In the genomic region with DNA sequence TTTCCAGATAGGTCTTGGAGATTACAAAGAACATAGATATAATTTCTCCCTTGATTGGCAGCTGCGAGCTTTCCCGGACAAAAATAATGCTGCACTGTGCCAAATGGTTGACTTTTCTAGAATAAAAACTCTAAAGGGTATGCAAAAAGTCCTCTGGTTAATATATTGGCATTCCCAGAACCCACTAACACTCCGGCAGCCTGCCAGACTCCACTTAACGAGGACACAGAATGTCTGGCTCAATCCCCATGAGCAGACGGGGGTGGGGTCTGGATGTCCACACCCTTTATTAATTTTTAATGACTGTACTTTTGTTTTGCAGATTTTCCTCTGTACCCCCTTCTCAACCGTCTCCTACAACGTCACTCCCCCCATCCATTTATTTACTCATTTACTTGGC, we compare ENCODE assay signal across 12 cellular contexts. TPM values are rescaled to one million over a fixed set of nuclear protein-coding genes. Genes with fewer than 3 reads are reported as not detected.
DNase-seq lines count a peak whose midpoint lies in the region; ATAC-seq and TF ChIP-seq lines count a peak whose summit lies in the region.
"Had no signal": no experiment of that assay in that cellular context is flagged by ENCODE, and none has a peak within 500 bp of the region (broad histone marks: within the 10 kb centered on the region; RNA-seq: fewer than 3 reads in every experiment).

No MANE protein-coding gene starts in this region.

- H3K27me3 Mint-ChIP-seq in activated naive CD4-positive, alpha-beta T cell treated with anti-CD3 and anti-CD28 coated beads, Interleukin-2, amount 10 ng/mL, durations not matched to agents 7 days and 5 days: peaks cover 24% of the 10 kb centered on the region
- peaks cover 17% of the 10 kb centered on the region for H3K27me3 Mint-ChIP-seq in activated T-helper 2 cell treated with anti-CD3 and anti-CD28 coated beads, Interferon-gamma antibody, Interleukin-2, Interleukin-4, amounts not matched to agents 10 μg/mL and 5 μg/mL and 100 μg/mL, durations not matched to agents 14 hours and 24 hours and 36 hours (ENCODE audit: low read depth)

- no peak for TF ChIP-seq CTCF in body of pancreas (IDR thresholded peaks at IDR 0.05)
- no peak for TF ChIP-seq CTCF in lung (IDR thresholded peaks at IDR 0.05; ENCODE audit: control extremely low read depth, extremely low read depth)

- peak overlapping the region in 2 of 4 donors; percentile 71 to 79 for H3K27ac ChIP-seq in body of pancreas
- peak overlapping the region in 1 of 2 donors; percentile 85 for H3K27ac ChIP-seq in lung (ENCODE audit: low read depth in 1 of 2, low read length in 1 of 2)
- H3K27ac ChIP-seq: A549 had no signal

- H3K4me1 ChIP-seq in body of pancreas (peaks cover 66% of the 10 kb centered on the region), lung (ENCODE audit: control insufficient read depth in 2 of 2, insufficient read depth in 2 of 2, low read length in 2 of 2) (peaks cover 20 to 23% of the 10 kb centered on the region in 2 donors)
- H3K4me1 ChIP-seq: HAP-1 had no signal

- no peak overlapping the region for H3K27ac Mint-ChIP-seq in activated naive CD4-positive, alpha-beta T cell treated with anti-CD3 and anti-CD28 coated beads, Interleukin-2, amount 10 ng/mL, durations not matched to agents 7 days and 5 days
- H3K27ac Mint-ChIP-seq in activated T-helper 2 cell treated with anti-CD3 and anti-CD28 coated beads, Interferon-gamma antibody, Interleukin-2, Interleukin-4, amounts not matched to agents 10 μg/mL and 5 μg/mL and 100 μg/mL, durations not matched to agents 14 hours and 24 hours and 36 hours: no peak overlapping the region
- H3K27ac Mint-ChIP-seq: activated CD4-positive, alpha-beta T cell treated with anti-CD3 and anti-CD28 coated beads, Interleukin-2, amount 10 ng/mL, durations not matched to agents 24 days and 14 days; stimulated activated memory B cell treated with anti-CD40 and anti-IgM and Interleukin-4, amounts not matched to agents 10 μg/mL and 1 μg/mL and 100 μg/mL, for 72 hours had no signal

- TF ChIP-seq POLR2A in body of pancreas (IDR thresholded peaks at IDR 0.05): no peak

- H3K36me3 ChIP-seq in body of pancreas (replicated peaks in 1 of 2; ENCODE audit: insufficient read depth in 1 of 2, low read depth in 2 of 2) (no peaks in the 10 kb centered on the region), lung (ENCODE audit: control insufficient read depth in 2 of 2, insufficient read depth in 2 of 2, low read length in 2 of 2) (no peaks in the 10 kb centered on the region)
- H3K36me3 ChIP-seq: HAP-1 had no signal

- WGBS in body of pancreas, 2 donors: 8 to 12% methylated on average over 7 of the region's 7 CpGs
- 23 to 52% methylated on average over 7 of the region's 7 CpGs for WGBS in lung, 2 donors

- no peak overlapping the region for H3K4me3 Mint-ChIP-seq in activated naive CD4-positive, alpha-beta T cell treated with anti-CD3 and anti-CD28 coated beads, Interleukin-2, amount 10 ng/mL, durations not matched to agents 7 days and 5 days
- no peak overlapping the region for H3K4me3 Mint-ChIP-seq in activated T-helper 2 cell treated with anti-CD3 and anti-CD28 coated beads, Interferon-gamma antibody, Interleukin-2, Interleukin-4, amounts not matched to agents 10 μg/mL and 5 μg/mL and 100 μg/mL, durations not matched to agents 14 hours and 24 hours and 36 hours (ENCODE audit: low read depth)
- H3K4me3 Mint-ChIP-seq: activated CD4-positive, alpha-beta T cell treated with anti-CD3 and anti-CD28 coated beads, Interleukin-2, amount 10 ng/mL, durations not matched to agents 24 days and 14 days; stimulated activated memory B cell treated with anti-CD40 and anti-IgM and Interleukin-4, amounts not matched to agents 10 μg/mL and 1 μg/mL and 100 μg/mL, for 72 hours had no signal

- intact Hi-C loops in body of pancreas (cut with DNase I): no loop called here
- intact Hi-C loops in activated T-helper 2 cell treated with anti-CD3 and anti-CD28 coated beads, Interferon-gamma antibody, Interleukin-2, Interleukin-4, amounts not matched to agents 10 μg/mL and 5 μg/mL and 100 μg/mL, durations not matched to agents 14 hours and 24 hours and 36 hours (cut with micrococcal nuclease): no loop called here

- CTCF ChIA-PET in activated naive CD4-positive, alpha-beta T cell treated with anti-CD3 and anti-CD28 coated beads, Interleukin-2, amount 10 ng/mL, durations not matched to agents 7 days and 5 days (lab: Charles Lee): interaction anchor here (1.1 kb wide), 1 partner anchor 16 kb away, joined by 3 read pairs; no protein-coding TSS in a partner anchor

- H3K4me3 ChIP-seq in body of pancreas: no peak overlapping the region
- no peak overlapping the region for H3K4me3 ChIP-seq in lung
- H3K4me3 ChIP-seq: A549, HAP-1 had no signal

- DNase-seq in NCI-H510A treated with DMSO at 0.1 percent for 48 hours (lab: John Stamatoyannopoulos, UW): peak; percentile 20
- DNase-seq in NCI-H510A (lab: John Stamatoyannopoulos, UW): no peak
- peak in 3 of 4 donors; percentile 37 to 48 (median 46) for DNase-seq in body of pancreas
- DNase-seq in lung (ENCODE audit: low spot score): peak; percentile 68
- peak; percentile 67 for DNase-seq in ureter (ENCODE audit: low spot score)
- no peak for DNase-seq in activated naive CD4-positive, alpha-beta T cell treated with anti-CD3 and anti-CD28 coated beads, Interleukin-2, amount 10 ng/mL, durations not matched to agents 7 days and 5 days
- no peak for DNase-seq in activated T-helper 2 cell treated with anti-CD3 and anti-CD28 coated beads, Interferon-gamma antibody, Interleukin-2, Interleukin-4, amounts not matched to agents 10 μg/mL and 5 μg/mL and 100 μg/mL, durations not matched to agents 14 hours and 24 hours and 36 hours (ENCODE audit: low spot score)
- no peak for DNase-seq in DMS153 treated with DMSO at 0.1 percent for 48 hours (lab: John Stamatoyannopoulos, UW; ENCODE audit: unreplicated experiment)
- DNase-seq: activated CD4-positive, alpha-beta T cell treated with anti-CD3 and anti-CD28 coated beads, Interleukin-2, amount 10 ng/mL, durations not matched to agents 24 days and 14 days had no signal

- H3K27me3 ChIP-seq in body of pancreas: no peaks in the 10 kb centered on the region
- H3K27me3 ChIP-seq in lung (ENCODE audit: control insufficient read depth, insufficient read depth): no peaks in the 10 kb centered on the region

- ATAC-seq in body of pancreas (no peak), lung (ENCODE audit: insufficient read depth, low FRiP score) (no peak)
- ATAC-seq: A549; stimulated activated memory B cell treated with anti-CD40 and anti-IgM and Interleukin-4, amounts not matched to agents 10 μg/mL and 1 μg/mL and 100 μg/mL, for 72 hours had no signal

- H3K9me3 ChIP-seq in body of pancreas (no peaks in the 10 kb centered on the region), lung (ENCODE audit: control insufficient read depth in 2 of 2, insufficient read depth in 1 of 2, low read length in 1 of 2) (no peaks in the 10 kb centered on the region)
- H3K9me3 ChIP-seq: A549, HAP-1 had no signal

- no peaks in the 10 kb centered on the region for H3K9me3 Mint-ChIP-seq in activated naive CD4-positive, alpha-beta T cell treated with anti-CD3 and anti-CD28 coated beads, Interleukin-2, amount 10 ng/mL, durations not matched to agents 7 days and 5 days
- no peaks in the 10 kb centered on the region for H3K9me3 Mint-ChIP-seq in activated T-helper 2 cell treated with anti-CD3 and anti-CD28 coated beads, Interferon-gamma antibody, Interleukin-2, Interleukin-4, amounts not matched to agents 10 μg/mL and 5 μg/mL and 100 μg/mL, durations not matched to agents 14 hours and 24 hours and 36 hours
- H3K9me3 Mint-ChIP-seq: activated CD4-positive, alpha-beta T cell treated with anti-CD3 and anti-CD28 coated beads, Interleukin-2, amount 10 ng/mL, durations not matched to agents 24 days and 14 days; stimulated activated memory B cell treated with anti-CD40 and anti-IgM and Interleukin-4, amounts not matched to agents 10 μg/mL and 1 μg/mL and 100 μg/mL, for 72 hours had no signal

- no peaks in the 10 kb centered on the region for H3K36me3 Mint-ChIP-seq in activated naive CD4-positive, alpha-beta T cell treated with anti-CD3 and anti-CD28 coated beads, Interleukin-2, amount 10 ng/mL, durations not matched to agents 7 days and 5 days
- H3K36me3 Mint-ChIP-seq in activated T-helper 2 cell treated with anti-CD3 and anti-CD28 coated beads, Interferon-gamma antibody, Interleukin-2, Interleukin-4, amounts not matched to agents 10 μg/mL and 5 μg/mL and 100 μg/mL, durations not matched to agents 14 hours and 24 hours and 36 hours (ENCODE audit: low read depth): no peaks in the 10 kb centered on the region
- H3K36me3 Mint-ChIP-seq: stimulated activated memory B cell treated with anti-CD40 and anti-IgM and Interleukin-4, amounts not matched to agents 10 μg/mL and 1 μg/mL and 100 μg/mL, for 72 hours had no signal

- peaks cover 44% of the 10 kb centered on the region for H3K4me1 Mint-ChIP-seq in activated naive CD4-positive, alpha-beta T cell treated with anti-CD3 and anti-CD28 coated beads, Interleukin-2, amount 10 ng/mL, durations not matched to agents 7 days and 5 days
- H3K4me1 Mint-ChIP-seq in activated T-helper 2 cell treated with anti-CD3 and anti-CD28 coated beads, Interferon-gamma antibody, Interleukin-2, Interleukin-4, amounts not matched to agents 10 μg/mL and 5 μg/mL and 100 μg/mL, durations not matched to agents 14 hours and 24 hours and 36 hours (ENCODE audit: low read depth): peaks cover 17% of the 10 kb centered on the region

RNA-seq across cellular contexts. Expression of a gene that starts 3.3 kb away (rescaled TPM):
- total RNA-seq in body of pancreas: 10 to 100 TPM in 1 of 2 donors, 1 to 10 TPM in 1; 8.6 to 35.9 TPM
- total RNA-seq in lung: 10 to 100 TPM; 30.2 to 62.4 TPM
- 1 to 10 TPM; 3.2 to 9.5 TPM for polyA plus RNA-seq in lung
- 39.7 TPM for total RNA-seq in ureter
- 30.5 and 32.7 TPM in 2 replicates for total RNA-seq in activated T-helper 2 cell treated with anti-CD3 and anti-CD28 coated beads, Interferon-gamma antibody, Interleukin-2, Interleukin-4, amounts not matched to agents 10 μg/mL and 5 μg/mL and 100 μg/mL, durations not matched to agents 14 hours and 24 hours and 36 hours

Comparison
In these comparisons a context has a peak if more than half of its experiments do, and no peak if none do; other contexts are left out.
1. DNase-seq: peak in NCI-H510A treated with DMSO at 0.1 percent for 48 hours (single experiment), body of pancreas (3 of 4), lung (single experiment) and ureter (single experiment); none in NCI-H510A (single experiment), activated naive CD4-positive, alpha-beta T cell treated with anti-CD3 and anti-CD28 coated beads, Interleukin-2, amount 10 ng/mL, durations not matched to agents 7 days and 5 days (single experiment), activated T-helper 2 cell treated with anti-CD3 and anti-CD28 coated beads, Interferon-gamma antibody, Interleukin-2, Interleukin-4, amounts not matched to agents 10 μg/mL and 5 μg/mL and 100 μg/mL, durations not matched to agents 14 hours and 24 hours and 36 hours (single experiment) and DMS153 treated with DMSO at 0.1 percent for 48 hours (single experiment).